In the genomic region with DNA sequence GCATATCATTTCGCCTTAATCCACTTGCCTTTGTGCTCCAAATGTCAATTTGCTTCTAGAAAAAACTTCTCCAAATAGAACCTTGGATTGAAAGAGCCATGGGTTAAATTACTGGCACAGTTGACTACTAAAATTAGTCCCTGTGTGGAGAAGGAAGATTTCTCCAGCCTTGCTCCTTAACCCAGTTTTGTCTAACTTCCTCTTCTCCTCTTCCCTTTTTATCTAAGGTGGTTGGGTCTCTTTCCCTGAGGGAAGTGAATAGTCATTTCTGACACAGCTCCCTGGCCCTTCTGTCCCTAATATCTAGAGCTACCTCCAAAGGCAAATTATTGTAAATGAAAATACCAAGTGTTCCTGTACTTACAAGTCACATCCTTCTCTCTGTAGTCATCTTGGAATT, we compare ENCODE assay signal across 1 cellular context.
TF ChIP-seq lines count a peak whose summit lies in the region.

No MANE protein-coding gene starts in this region.

TF ChIP-seq in IMR-90, 13 proteins besides CTCF, POLR2A, EP300 and RAD21:
- TF ChIP-seq BHLHE40 (IDR thresholded peaks at IDR 0.05; ENCODE audit: low read depth, low read length), result no peak
